8 cellular contexts compared by ENCODE assay signal in the genomic region with DNA sequence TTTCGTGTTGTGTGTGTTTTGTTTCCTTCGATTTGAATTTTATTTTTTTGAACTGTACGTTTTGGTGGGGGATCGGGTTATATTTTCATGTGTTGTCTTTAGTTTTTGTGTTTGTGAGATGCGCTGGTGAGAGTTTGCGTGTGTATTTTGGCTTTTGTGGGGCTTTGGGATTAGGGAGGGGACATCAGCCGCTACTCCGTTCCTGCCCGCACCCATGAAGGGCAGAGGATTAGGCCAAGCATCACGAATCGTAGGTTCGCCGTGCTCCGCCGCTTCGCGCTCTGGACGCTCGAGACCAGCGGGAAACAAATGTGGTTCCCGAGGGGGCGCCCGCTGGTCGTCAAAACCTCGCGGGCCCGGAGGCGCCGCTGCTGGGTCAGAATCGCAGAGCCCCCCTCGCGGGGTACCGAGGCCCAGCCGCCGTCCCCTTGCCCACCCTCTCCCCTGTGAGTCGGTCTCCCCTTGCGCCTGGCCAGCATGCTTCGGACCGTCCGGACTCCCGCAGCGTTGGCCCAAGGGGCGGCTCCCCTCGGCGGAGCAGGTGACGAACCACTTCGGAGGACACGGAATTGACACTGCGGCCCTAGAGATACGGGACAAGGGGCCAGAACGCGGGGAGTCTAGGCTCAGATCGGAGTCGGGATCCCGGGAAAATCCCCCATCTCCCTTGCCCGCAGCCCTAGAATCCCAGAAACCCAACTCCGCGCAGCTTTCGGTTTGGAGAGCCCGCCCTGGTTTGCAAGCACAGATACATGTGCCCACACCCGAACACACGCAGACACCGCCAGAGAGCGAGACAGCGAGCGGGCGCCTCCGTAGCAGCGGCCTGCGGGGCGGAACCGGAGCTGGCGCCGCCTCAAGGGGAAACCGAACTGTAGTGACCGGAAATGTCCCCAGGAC. TPM values are rescaled to one million over a fixed set of nuclear protein-coding genes. Genes with fewer than 3 reads are reported as not detected.
DNase-seq lines count a peak whose midpoint lies in the region; ATAC-seq and TF ChIP-seq lines count a peak whose summit lies in the region.

No MANE protein-coding gene starts in this region.

- no peaks in the 10 kb centered on the region for H3K9me2 ChIP-seq in SK-N-SH

- no peaks in the 10 kb centered on the region for H3F3A ChIP-seq in SK-N-SH (replicated peaks; ENCODE audit: insufficient read depth)

- whole genome bisulfite sequencing in SK-N-SH (ENCODE audit: low lambda C conversion rate): 5% methylated on average over 21 of the region's 76 CpGs
- WGBS in lung, 2 donors: 2 to 4% methylated on average over 74 to 76 of the region's 76 CpGs

- TF ChIP-seq EP300 in SK-N-SH (IDR thresholded peaks at IDR 0.05; ENCODE audit: borderline replicate concordance in 1 of 2, low read depth in 1 of 2, low read length in 1 of 2): no peak

- peak overlapping the region; percentile 86 for H3K4me2 ChIP-seq in SK-N-SH

- POLR2A ChIA-PET in SK-N-SH (lab: Yijun Ruan, JAX): interaction anchor here (1.1 kb wide), 1 partner anchor 10 kb away, joined by 4 read pairs; no protein-coding TSS in a partner anchor
- POLR2A ChIA-PET in RWPE1 (lab: Yijun Ruan, JAX; ENCODE audit: low non-redundant PET): no interaction called here

- CTCF ChIA-PET in SK-N-SH (lab: Yijun Ruan, JAX) (interaction anchor here (1.0 to 4.0 kb wide), 5 partner anchors 11 to 163 kb away, joined by 3 to 11 read pairs (median 3); no protein-coding TSS in a partner anchor), RWPE1 (lab: Yijun Ruan, JAX) (no interaction called here)

- H3K4me3 ChIP-seq in GM08714 (ENCODE audit: low read length) (peak overlapping the region; percentile 89), SK-N-SH (ENCODE audit: low read depth in 2 of 2, low read length in 1 of 2) (peak overlapping the region; percentile 48 to 63), colonic mucosa (peak overlapping the region; percentile 54), lung (peak overlapping the region; percentile 48), subcutaneous abdominal adipose tissue (ENCODE audit: low read depth in 1 of 5, low read length in 5 of 5) (peak overlapping the region; percentile 65 to 81 (median 70))

- H3K79me2 ChIP-seq in SK-N-SH (ENCODE audit: insufficient read depth): no peaks in the 10 kb centered on the region

- peak overlapping the region; percentile 85 for H2AFZ ChIP-seq in SK-N-SH (ENCODE audit: low read depth)

- H4K20me1 ChIP-seq in SK-N-SH (ENCODE audit: insufficient read depth): no peaks in the 10 kb centered on the region

- TF ChIP-seq CTCF in SK-N-SH (IDR thresholded peaks at IDR 0.05) (no peak), colonic mucosa (IDR thresholded peaks at IDR 0.05) (no peak), lung (IDR thresholded peaks at IDR 0.05; ENCODE audit: control extremely low read depth, extremely low read depth) (no peak), RWPE1 (conservative IDR thresholded peaks at IDR 0.05; ENCODE audit: low read depth) (no peak)

- H3K27me3 ChIP-seq in SK-N-SH (ENCODE audit: insufficient read depth) (peaks cover 88% of the 10 kb centered on the region), colonic mucosa (peaks cover 89% of the 10 kb centered on the region), lung (ENCODE audit: control insufficient read depth, insufficient read depth) (peaks cover 8% of the 10 kb centered on the region), subcutaneous abdominal adipose tissue (ENCODE audit: control insufficient read depth in 5 of 5, insufficient read depth in 4 of 5, low read length in 5 of 5) (peaks cover 73 to 92% (median 83%) of the 10 kb centered on the region in 5 donors)

- DNase-seq in SK-N-SH: peak; percentile 72
- peak; percentile 47 for DNase-seq in colonic mucosa
- no peak for DNase-seq in lung (ENCODE audit: low spot score)
- no peak for DNase-seq in RWPE1 (ENCODE audit: low spot score)

- H3K4me1 ChIP-seq in SK-N-SH (ENCODE audit: control insufficient read depth in 1 of 2, insufficient read depth in 2 of 2, low read depth in 1 of 2, low read length in 1 of 2) (peaks cover 3 to 11% of the 10 kb centered on the region in 2 experiments; a peak in 1 of 4 replicates), colonic mucosa (peaks cover 22% of the 10 kb centered on the region), lung (ENCODE audit: control insufficient read depth in 2 of 2, insufficient read depth in 2 of 2, low read length in 2 of 2) (peaks cover 0 to 24% of the 10 kb centered on the region in 2 donors), subcutaneous abdominal adipose tissue (ENCODE audit: control insufficient read depth in 5 of 5, insufficient read depth in 5 of 5, low read length in 5 of 5) (peaks cover 0 to 47% (median 43%) of the 10 kb centered on the region in 5 donors)

- peak; percentile 29 for ATAC-seq in HG03097 (IDR thresholded peaks at IDR 0.05; ENCODE audit: low FRiP score, unreplicated experiment)
- peak; percentile 65 for ATAC-seq in lung (ENCODE audit: insufficient read depth, low FRiP score)
- no peak for ATAC-seq in GM18517 (IDR thresholded peaks at IDR 0.05; ENCODE audit: unreplicated experiment)

- H3K36me3 ChIP-seq in SK-N-SH (replicated peaks in 1 of 2; ENCODE audit: control insufficient read depth in 1 of 2, insufficient read depth in 2 of 2, low read length in 1 of 2): no peaks in the 10 kb centered on the region
- no peaks in the 10 kb centered on the region for H3K36me3 ChIP-seq in colonic mucosa
- H3K36me3 ChIP-seq in lung (ENCODE audit: control insufficient read depth in 2 of 2, insufficient read depth in 2 of 2, low read length in 2 of 2): no peaks in the 10 kb centered on the region
- H3K36me3 ChIP-seq in subcutaneous abdominal adipose tissue (ENCODE audit: control insufficient read depth in 5 of 5, insufficient read depth in 5 of 5, low read length in 5 of 5): no peaks in the 10 kb centered on the region

- H3K27ac ChIP-seq in SK-N-SH (ENCODE audit: low read depth in 2 of 2, low read length in 1 of 2): no peak overlapping the region
- no peak overlapping the region for H3K27ac ChIP-seq in colonic mucosa
- H3K27ac ChIP-seq in lung (ENCODE audit: low read depth in 1 of 2, low read length in 1 of 2): no peak overlapping the region
- no peak overlapping the region for H3K27ac ChIP-seq in subcutaneous abdominal adipose tissue (ENCODE audit: low read depth, low read length)
- H3K27ac ChIP-seq in RWPE1: no peak overlapping the region

- no peak for TF ChIP-seq RAD21 in SK-N-SH (IDR thresholded peaks at IDR 0.05; ENCODE audit: low read length)

- intact Hi-C loops in colonic mucosa (cut with DNase I): no loop called here

- H3K9ac ChIP-seq in SK-N-SH (no peak overlapping the region), colonic mucosa (ENCODE audit: low read depth in 2 of 2, low read length in 2 of 2) (peak overlapping the region; percentile 44 to 59), subcutaneous abdominal adipose tissue (ENCODE audit: low read length in 5 of 5) (peak overlapping the region in 3 of 5 donors; percentile 47 to 55 (median 53))

- H3K9me3 ChIP-seq in SK-N-SH (no peaks in the 10 kb centered on the region), colonic mucosa (no peaks in the 10 kb centered on the region), lung (ENCODE audit: control insufficient read depth in 2 of 2, insufficient read depth in 1 of 2, low read length in 1 of 2) (peaks cover 0 to 5% of the 10 kb centered on the region in 2 donors), subcutaneous abdominal adipose tissue (ENCODE audit: control insufficient read depth in 5 of 5, low read length in 5 of 5) (no peaks in the 10 kb centered on the region)

TF ChIP-seq in SK-N-SH, 30 proteins besides CTCF, POLR2A, EP300 and RAD21 (continues in another document):
- TF ChIP-seq RXRA (IDR thresholded peaks at IDR 0.05; ENCODE audit: borderline replicate concordance, low read depth) (no peak), TEAD4 (IDR thresholded peaks at IDR 0.05; ENCODE audit: borderline replicate concordance, insufficient read depth) (no peak), FOXJ3 (CRISPR knock-in tag; IDR thresholded peaks at IDR 0.05) (no peak), SIN3A (IDR thresholded peaks at IDR 0.05; ENCODE audit: borderline replicate concordance, low read depth, low read length) (no peak), JUND (IDR thresholded peaks at IDR 0.05) (no peak), GABPA (IDR thresholded peaks at IDR 0.05; ENCODE audit: low read depth) (no peak)
- TF ChIP-seq, protein P1, sequence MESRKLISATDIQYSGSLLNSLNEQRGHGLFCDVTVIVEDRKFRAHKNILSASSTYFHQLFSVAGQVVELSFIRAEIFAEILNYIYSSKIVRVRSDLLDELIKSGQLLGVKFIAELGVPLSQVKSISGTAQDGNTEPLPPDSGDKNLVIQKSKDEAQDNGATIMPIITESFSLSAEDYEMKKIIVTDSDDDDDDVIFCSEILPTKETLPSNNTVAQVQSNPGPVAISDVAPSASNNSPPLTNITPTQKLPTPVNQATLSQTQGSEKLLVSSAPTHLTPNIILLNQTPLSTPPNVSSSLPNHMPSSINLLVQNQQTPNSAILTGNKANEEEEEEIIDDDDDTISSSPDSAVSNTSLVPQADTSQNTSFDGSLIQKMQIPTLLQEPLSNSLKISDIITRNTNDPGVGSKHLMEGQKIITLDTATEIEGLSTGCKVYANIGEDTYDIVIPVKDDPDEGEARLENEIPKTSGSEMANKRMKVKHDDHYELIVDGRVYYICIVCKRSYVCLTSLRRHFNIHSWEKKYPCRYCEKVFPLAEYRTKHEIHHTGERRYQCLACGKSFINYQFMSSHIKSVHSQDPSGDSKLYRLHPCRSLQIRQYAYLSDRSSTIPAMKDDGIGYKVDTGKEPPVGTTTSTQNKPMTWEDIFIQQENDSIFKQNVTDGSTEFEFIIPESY (IDR thresholded peaks at IDR 0.05; ENCODE audit: borderline replicate concordance, low read depth): no peak
- TF ChIP-seq, protein P2, sequence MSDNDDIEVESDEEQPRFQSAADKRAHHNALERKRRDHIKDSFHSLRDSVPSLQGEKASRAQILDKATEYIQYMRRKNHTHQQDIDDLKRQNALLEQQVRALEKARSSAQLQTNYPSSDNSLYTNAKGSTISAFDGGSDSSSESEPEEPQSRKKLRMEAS (IDR thresholded peaks at IDR 0.05; ENCODE audit: low read depth): 0 out of 2 replicates have a peak, but pooled peaks have one; percentile 14
- TF ChIP-seq, protein P3, sequence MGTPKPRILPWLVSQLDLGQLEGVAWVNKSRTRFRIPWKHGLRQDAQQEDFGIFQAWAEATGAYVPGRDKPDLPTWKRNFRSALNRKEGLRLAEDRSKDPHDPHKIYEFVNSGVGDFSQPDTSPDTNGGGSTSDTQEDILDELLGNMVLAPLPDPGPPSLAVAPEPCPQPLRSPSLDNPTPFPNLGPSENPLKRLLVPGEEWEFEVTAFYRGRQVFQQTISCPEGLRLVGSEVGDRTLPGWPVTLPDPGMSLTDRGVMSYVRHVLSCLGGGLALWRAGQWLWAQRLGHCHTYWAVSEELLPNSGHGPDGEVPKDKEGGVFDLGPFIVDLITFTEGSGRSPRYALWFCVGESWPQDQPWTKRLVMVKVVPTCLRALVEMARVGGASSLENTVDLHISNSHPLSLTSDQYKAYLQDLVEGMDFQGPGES (IDR thresholded peaks at IDR 0.05; ENCODE audit: low read depth, low read length): no peak

RNA-seq across cellular contexts. Expression of a gene that starts 2.4 kb away (rescaled TPM):
- polyA plus RNA-seq in SK-N-SH (2012; rRNA removed) (0.05 and 0.15 TPM in 2 replicates), lung (under 1 TPM; 0.08 to 0.47 TPM)
- 0.04 and 0.22 TPM in 2 replicates for polyA plus RNA-seq in SK-N-SH (2012; cell fraction: cytosol; rRNA removed)
- polyA plus RNA-seq in SK-N-SH (2012; cell fraction: nucleus; rRNA removed): 0.05 and 0.10 TPM in 2 replicates
- total RNA-seq in colonic mucosa (under 1 TPM; 0.08 to 0.32 TPM), lung (1 to 10 TPM in 1 of 2 donors, under 1 TPM in 1; 0.34 to 2.3 TPM)

Comparison
In these comparisons a context has a peak if more than half of its experiments do, and no peak if none do; other contexts are left out.
1. DNase-seq: peak in SK-N-SH (single experiment) and colonic mucosa (single experiment); none in lung (single experiment) and RWPE1 (single experiment).
2. Peak in every context shown above with its lines, with median percentiles within 50 percentile points of each other: H3K4me3 ChIP-seq.